In the genomic region with DNA sequence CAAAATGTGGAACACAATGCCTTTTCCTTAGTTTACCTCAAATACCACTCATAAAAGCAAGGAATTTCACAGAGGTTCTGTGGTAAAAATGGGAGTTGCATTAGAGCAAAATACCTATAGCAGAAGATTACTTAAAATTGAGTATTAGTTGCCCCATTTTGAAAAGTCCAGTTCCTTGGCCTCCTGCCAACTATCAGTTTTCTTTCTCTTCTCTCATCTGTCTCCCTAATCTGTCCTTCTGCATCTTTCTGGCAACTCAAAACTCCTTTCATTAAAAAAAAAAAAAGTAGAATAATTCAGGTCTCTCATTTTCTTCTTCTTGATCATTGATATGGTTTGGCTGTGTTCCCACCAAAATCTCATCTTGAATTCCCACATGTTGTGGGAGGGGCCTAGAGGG, we compare ENCODE assay signal across 21 cellular contexts.
"Had no signal": no experiment of that assay in that cellular context is flagged by ENCODE, and none has a peak within 500 bp of the region (broad histone marks: within the 10 kb centered on the region; RNA-seq: fewer than 3 reads in every experiment).

No MANE protein-coding gene starts in this region.

- H3K79me2 ChIP-seq: parathyroid adenoma had no signal

- H3K4me1 ChIP-seq: esophagus muscularis mucosa, left lung, lower lobe of right lung, parathyroid adenoma, prostate gland, right lobe of liver, spleen, stomach had no signal

- H3K27ac ChIP-seq: esophagus muscularis mucosa, left lung, lower lobe of right lung, parathyroid adenoma, prostate gland, right lobe of liver, spleen, stomach had no signal

- H3K36me3 ChIP-seq: esophagus muscularis mucosa, left lung, lower lobe of right lung, prostate gland, right lobe of liver, spleen, stomach had no signal

- H3K27me3 ChIP-seq: esophagus muscularis mucosa, foreskin keratinocyte, left lung, right lobe of liver, spleen, stomach had no signal

- ATAC-seq: left lung; lower lobe of right lung; right lobe of liver; stimulated activated naive B cell treated with anti-CD40 and anti-IgM and Interleukin-4, amounts not matched to agents 10 μg/mL and 1 μg/mL and 100 μg/mL, for 72 hours had no signal

- DNase-seq: effector memory CD4-positive, alpha-beta T cell; head of caudate nucleus; hippocampal formation; left lung; lower lobe of right lung; mesenchymal stem cell; midbrain; naive B cell; nephron progenitor cell; retina; right lobe of liver; spleen; stimulated activated CD4-positive, alpha-beta T cell treated with anti-CD3 and anti-CD28 coated beads, Interleukin-15, amount 100 ng/mL, for 24 hours; stimulated activated CD4-positive, alpha-beta T cell treated with anti-CD3 and anti-CD28 coated beads, Interleukin-1b, Interleukin-23, amount 100 ng/mL, for 48 hours; stimulated activated CD4-positive, alpha-beta T cell treated with anti-CD3 and anti-CD28 coated beads, Interleukin-4, amount 100 ng/mL, for 24 hours; stimulated activated naive B cell treated with anti-CD40 and anti-IgM and Interleukin-4, amounts not matched to agents 10 μg/mL and 1 μg/mL and 100 μg/mL, for 72 hours; stomach had no signal

- H3K4me3 ChIP-seq: esophagus muscularis mucosa, left lung, lower lobe of right lung, prostate gland, right lobe of liver, spleen, stomach had no signal

- H3K9ac ChIP-seq: parathyroid adenoma had no signal

- H3K9me3 ChIP-seq: esophagus muscularis mucosa, left lung, lower lobe of right lung, prostate gland, right lobe of liver, spleen, stomach had no signal

- H2AFZ ChIP-seq: parathyroid adenoma had no signal
